34 cellular contexts compared by ENCODE assay signal in the genomic region with DNA sequence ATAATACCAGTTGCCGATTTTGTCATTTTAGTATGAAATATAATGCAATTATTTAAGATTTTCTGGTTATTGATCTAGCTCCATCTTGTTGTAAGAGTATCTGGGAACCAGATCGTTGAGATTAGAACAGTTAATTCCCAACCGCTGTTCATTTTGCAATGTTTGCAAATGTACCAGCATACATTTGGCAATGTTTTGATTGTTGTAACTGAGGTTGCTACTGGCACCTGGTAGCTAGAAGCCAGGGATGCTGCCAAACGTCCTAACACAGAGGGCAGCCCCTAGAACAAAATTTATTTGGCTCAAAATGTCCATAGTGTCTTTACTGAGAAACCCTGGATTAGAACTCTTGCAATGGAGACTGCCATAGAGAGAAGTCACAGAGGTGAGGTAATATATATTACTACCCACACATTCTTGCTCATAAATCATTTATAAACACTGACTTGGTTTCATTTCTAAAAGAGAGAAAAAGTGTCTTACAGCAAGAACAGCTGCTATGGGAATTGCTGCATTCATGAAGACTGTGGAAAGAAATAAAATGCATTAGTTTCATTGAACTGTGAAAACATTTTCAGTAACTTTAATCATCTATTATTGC. TPM values are rescaled to one million over a fixed set of nuclear protein-coding genes. Genes with fewer than 3 reads are reported as not detected.
DNase-seq lines count a peak whose midpoint lies in the region; ATAC-seq, FAIRE-seq and TF ChIP-seq lines count a peak whose summit lies in the region.
"Had no signal": no experiment of that assay in that cellular context is flagged by ENCODE, and none has a peak within 500 bp of the region (broad histone marks: within the 10 kb centered on the region; RNA-seq: fewer than 3 reads in every experiment).

No MANE protein-coding gene starts in this region.

- no peaks in the 10 kb centered on the region for H3K27me3 ChIP-seq in gastroesophageal sphincter
- no peaks in the 10 kb centered on the region for H3K27me3 ChIP-seq in psoas muscle (ENCODE audit: insufficient read depth in 3 of 3, low read length in 2 of 3)
- no peaks in the 10 kb centered on the region for H3K27me3 ChIP-seq in naive thymus-derived CD4-positive, alpha-beta T cell (ENCODE audit: control insufficient read depth in 2 of 2, insufficient read depth in 2 of 2, low read length in 2 of 2)
- H3K27me3 ChIP-seq: cardiac muscle cell, colonic mucosa, thyroid gland had no signal

- H3K36me3 ChIP-seq in gastroesophageal sphincter (no peaks in the 10 kb centered on the region), psoas muscle (ENCODE audit: insufficient read depth in 1 of 2, low read depth in 1 of 2) (peaks cover 0 to 38% of the 10 kb centered on the region in 2 donors)
- H3K36me3 ChIP-seq in naive thymus-derived CD4-positive, alpha-beta T cell (ENCODE audit: control insufficient read depth in 2 of 3, insufficient read depth in 3 of 3, low read length in 3 of 3): no peaks in the 10 kb centered on the region
- H3K36me3 ChIP-seq: cardiac muscle cell, colonic mucosa, thyroid gland had no signal

- H3K27ac Mint-ChIP-seq in naive thymus-derived CD4-positive, alpha-beta T cell: no peak overlapping the region
- H3K27ac Mint-ChIP-seq: activated CD8-positive, alpha-beta T cell treated with anti-CD3 and anti-CD28 coated beads for 36 hours; activated naive CD4-positive, alpha-beta T cell treated with anti-CD3 and anti-CD28 coated beads, Interleukin-2, amount 50 U/mL, for 24 hours; activated T-helper 2 cell treated with anti-CD3 and anti-CD28 coated beads, Interferon-gamma antibody, Interleukin-2, Interleukin-4, amounts not matched to agents 10 μg/mL and 5 μg/mL and 100 μg/mL, durations not matched to agents 14 hours and 24 hours and 36 hours; CD8-positive, alpha-beta memory T cell; T-helper 17 cell had no signal

- no peak overlapping the region for H3K4me3 Mint-ChIP-seq in naive thymus-derived CD4-positive, alpha-beta T cell
- H3K4me3 Mint-ChIP-seq: activated CD8-positive, alpha-beta T cell treated with anti-CD3 and anti-CD28 coated beads for 36 hours; activated naive CD4-positive, alpha-beta T cell treated with anti-CD3 and anti-CD28 coated beads, Interleukin-2, amount 50 U/mL, for 24 hours; CD8-positive, alpha-beta memory T cell; T-helper 17 cell had no signal

- TF ChIP-seq POLR2A in gastroesophageal sphincter (IDR thresholded peaks at IDR 0.05) (no peak), H54 (IDR thresholded peaks at IDR 0.05; ENCODE audit: low read depth, low read length) (no peak)

- DNase-seq in ACHN (peak; percentile 69), psoas muscle (peak in 1 of 2 donors; percentile 11), H54 (ENCODE audit: insufficient read length, low spot score) (no peak), GM13976 (ENCODE audit: low spot score) (no peak)
- DNase-seq in naive thymus-derived CD4-positive, alpha-beta T cell: no peak
- DNase-seq: activated CD4-positive, alpha-beta T cell treated with anti-CD3 and anti-CD28 coated beads for 1 hour; activated CD8-positive, alpha-beta T cell treated with anti-CD3 and anti-CD28 coated beads for 36 hours; anterior cingulate cortex; CD8-positive, alpha-beta memory T cell; colonic mucosa; DMS153; effector CD8-positive, alpha-beta T cell; H7; Kasumi-1; kidney; mammary epithelial cell; NCI-H1048; NCI-H1694 treated with DMSO at 0.1 percent for 48 hours; NCI-H2171; NCI-H510A treated with DMSO at 0.1 percent for 48 hours; stimulated activated naive CD4-positive, alpha-beta T cell; T-helper 17 cell had no signal

- no peak for TF ChIP-seq EP300 in gastroesophageal sphincter (IDR thresholded peaks at IDR 0.05)

- H3K9me3 Mint-ChIP-seq in naive thymus-derived CD4-positive, alpha-beta T cell: peaks cover 0 to 9% (median 2%) of the 10 kb centered on the region in 11 donors
- H3K9me3 Mint-ChIP-seq: activated T-helper 2 cell treated with anti-CD3 and anti-CD28 coated beads, Interferon-gamma antibody, Interleukin-2, Interleukin-4, amounts not matched to agents 10 μg/mL and 5 μg/mL and 100 μg/mL, durations not matched to agents 14 hours and 24 hours and 36 hours had no signal

- TF ChIP-seq CTCF in gastroesophageal sphincter (IDR thresholded peaks at IDR 0.05): no peak
- no peak for TF ChIP-seq CTCF in psoas muscle (IDR thresholded peaks at IDR 0.05)
- no peak for TF ChIP-seq CTCF in GM13976 (IDR thresholded peaks at IDR 0.05; ENCODE audit: borderline replicate concordance, control extremely low read depth, extremely low read depth, insufficient read depth, missing control alignments)

- intact Hi-C loops in psoas muscle (cut with DNase I): no loop called here
- intact Hi-C loops in naive thymus-derived CD4-positive, alpha-beta T cell (cut with micrococcal nuclease): no loop called here

- H3K27ac ChIP-seq in gastroesophageal sphincter (peak overlapping the region; percentile 59 to 79 (median 62)), psoas muscle (peak overlapping the region; percentile 1)
- H3K27ac ChIP-seq in naive thymus-derived CD4-positive, alpha-beta T cell (ENCODE audit: low read depth, low read length): no peak overlapping the region
- H3K27ac ChIP-seq: cardiac muscle cell, colonic mucosa, epithelial cell of prostate, thyroid gland had no signal

- in situ Hi-C loops in ACHN (cut with HindIII; ENCODE audit: low pct_ligation_motif_present, low pct_unique_long_range_greater_than_20kb, low sequenced_read_pairs): no loop called here
- in situ Hi-C loops in GM13976 (cut with MboI; ENCODE audit: low sequenced_read_pairs, unreplicated experiment): no loop called here

- FAIRE-seq in H54 (lab: Jason Lieb, UNC): no peak
- FAIRE-seq: A204.1, kidney had no signal

- H3K4me1 ChIP-seq in gastroesophageal sphincter: peaks cover 8 to 61% (median 19%) of the 10 kb centered on the region in 3 donors
- peaks cover 29% of the 10 kb centered on the region for H3K4me1 ChIP-seq in psoas muscle
- H3K4me1 ChIP-seq in naive thymus-derived CD4-positive, alpha-beta T cell (ENCODE audit: control insufficient read depth in 2 of 2, insufficient read depth in 2 of 2, low read length in 2 of 2): no peaks in the 10 kb centered on the region
- H3K4me1 ChIP-seq: colonic mucosa had no signal

- POLR2A ChIA-PET in naive thymus-derived CD4-positive, alpha-beta T cell (lab: Charles Lee): no interaction called here

- 8 to 41% methylated on average over 2 to 4 of the region's 4 CpGs for WGBS in gastroesophageal sphincter (ENCODE audit: low coverage in 1 of 2), 2 donors
- WGBS in psoas muscle, 3 donors: 20 to 31% (median 25%) methylated on average over 4 of the region's 4 CpGs

- peaks cover 0 to 11% (median 8%) of the 10 kb centered on the region in 5 donors for H3K27me3 Mint-ChIP-seq in naive thymus-derived CD4-positive, alpha-beta T cell

- H3K4me3 ChIP-seq in gastroesophageal sphincter (no peak overlapping the region), psoas muscle (no peak overlapping the region)
- no peak overlapping the region for H3K4me3 ChIP-seq in naive thymus-derived CD4-positive, alpha-beta T cell (ENCODE audit: low read length)
- H3K4me3 ChIP-seq: cardiac muscle cell, colonic mucosa, thyroid gland had no signal

- H3K36me3 Mint-ChIP-seq in naive thymus-derived CD4-positive, alpha-beta T cell: no peaks in the 10 kb centered on the region
- H3K36me3 Mint-ChIP-seq: activated naive CD4-positive, alpha-beta T cell treated with anti-CD3 and anti-CD28 coated beads, Interleukin-2, amount 50 U/mL, for 24 hours; CD8-positive, alpha-beta memory T cell had no signal

- ATAC-seq in HG03354 (IDR thresholded peaks at IDR 0.05; ENCODE audit: poor library complexity, severe bottlenecking, unreplicated experiment) (peak; percentile 73), gastroesophageal sphincter (peak; percentile 9), psoas muscle (peak in 3 of 4 donors; percentile 79 to 82 (median 79)), HG03378 (IDR thresholded peaks at IDR 0.05; ENCODE audit: unreplicated experiment) (no peak)
- ATAC-seq in naive thymus-derived CD4-positive, alpha-beta T cell: no peak
- ATAC-seq: activated CD8-positive, alpha-beta T cell treated with anti-CD3 and anti-CD28 coated beads for 36 hours; sciatic nerve; SK-N-SH treated with all-trans-retinoic acid at 6 μM for 48 hours; T-helper 17 cell had no signal

- H3K9me3 ChIP-seq in gastroesophageal sphincter (no peaks in the 10 kb centered on the region), psoas muscle (no peaks in the 10 kb centered on the region)
- H3K9me3 ChIP-seq in naive thymus-derived CD4-positive, alpha-beta T cell (ENCODE audit: control insufficient read depth in 2 of 3, low read length in 3 of 3): no peaks in the 10 kb centered on the region
- H3K9me3 ChIP-seq: colonic mucosa, thyroid gland had no signal

- H3K4me1 Mint-ChIP-seq in naive thymus-derived CD4-positive, alpha-beta T cell: no peaks in the 10 kb centered on the region
- H3K4me1 Mint-ChIP-seq: activated naive CD4-positive, alpha-beta T cell treated with anti-CD3 and anti-CD28 coated beads, Interleukin-2, amount 50 U/mL, for 24 hours; CD8-positive, alpha-beta memory T cell; T-helper 17 cell had no signal

- CTCF ChIA-PET in naive thymus-derived CD4-positive, alpha-beta T cell (lab: Charles Lee): no interaction called here

RNA-seq across cellular contexts. Expression of a gene that starts 46.3 kb away (rescaled TPM):
- total RNA-seq in gastroesophageal sphincter (100 to 1,000 TPM in 1 of 4 donors, 10 to 100 TPM in 3; 61.8 to 105 (median 73.7) TPM), psoas muscle (10 to 100 TPM; 52.7 to 94.9 (median 88.8) TPM)
- 10 to 100 TPM in 2 of 3 donors, 1 to 10 TPM in 1; 4.5 to 20.0 (median 14.7) TPM for polyA plus RNA-seq in psoas muscle
- total RNA-seq in naive thymus-derived CD4-positive, alpha-beta T cell: under 1 TPM in 1 of 5 experiments, not detected in 4; 0.05 TPM
- polyA plus RNA-seq in naive thymus-derived CD4-positive, alpha-beta T cell: not detected
- total RNA-seq: activated CD8-positive, alpha-beta T cell treated with anti-CD3 and anti-CD28 coated beads for 36 hours; CD8-positive, alpha-beta memory T cell; G401; H7; T-helper 17 cell had no signal
- polyA plus RNA-seq: CD8-positive, alpha-beta memory T cell; mammary epithelial cell had no signal

Comparison
In these comparisons a context has a peak if more than half of its experiments do, and no peak if none do; other contexts are left out.
1. ATAC-seq: peak in HG03354 (single experiment), gastroesophageal sphincter (single experiment) and psoas muscle (3 of 4); none in naive thymus-derived CD4-positive, alpha-beta T cell (single experiment) and HG03378 (single experiment).
2. RNA of a gene that starts 46.3 kb away (total RNA-seq): 52.7 to 94.9 TPM in psoas muscle and 61.8 to 105 TPM in gastroesophageal sphincter; 0.05 TPM in naive thymus-derived CD4-positive, alpha-beta T cell; every median in the first group is over 10 times any median in the second.